In the genomic region with DNA sequence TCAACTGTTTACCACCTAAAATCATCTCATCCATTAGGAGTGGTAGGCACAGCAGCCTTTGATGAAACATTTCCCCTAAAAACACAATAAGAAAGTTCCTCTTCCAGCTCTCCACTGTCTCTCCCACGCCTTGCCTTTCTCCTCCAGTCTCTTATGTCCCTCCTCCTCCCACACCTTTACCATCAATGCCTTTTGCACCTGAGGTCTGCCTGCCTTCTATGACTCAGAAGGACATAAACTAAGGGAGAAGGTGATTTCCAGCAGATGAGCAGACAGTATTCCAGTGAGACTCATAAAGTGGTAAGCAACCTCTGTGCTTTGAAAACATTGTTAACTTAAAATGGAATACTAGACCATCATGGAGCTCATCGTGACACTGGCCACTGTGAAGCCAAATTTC, we compare ENCODE assay signal across 1 cellular context.
TF ChIP-seq lines count a peak whose summit lies in the region.

No MANE protein-coding gene starts in this region.

TF ChIP-seq in GM23338, 12 proteins besides CTCF, POLR2A, EP300 and RAD21:
- TF ChIP-seq STAT1 (IDR thresholded peaks at IDR 0.05; ENCODE audit: unreplicated experiment) = no peak
- no peak for TF ChIP-seq JUNB (IDR thresholded peaks at IDR 0.05; ENCODE audit: unreplicated experiment)
- TF ChIP-seq NANOG (IDR thresholded peaks at IDR 0.05; ENCODE audit: borderline replicate concordance) = no peak
- TF ChIP-seq ZNF331 (CRISPR knock-in tag; IDR thresholded peaks at IDR 0.05; ENCODE audit: low read depth) = no peak
- TF ChIP-seq, protein P1, sequence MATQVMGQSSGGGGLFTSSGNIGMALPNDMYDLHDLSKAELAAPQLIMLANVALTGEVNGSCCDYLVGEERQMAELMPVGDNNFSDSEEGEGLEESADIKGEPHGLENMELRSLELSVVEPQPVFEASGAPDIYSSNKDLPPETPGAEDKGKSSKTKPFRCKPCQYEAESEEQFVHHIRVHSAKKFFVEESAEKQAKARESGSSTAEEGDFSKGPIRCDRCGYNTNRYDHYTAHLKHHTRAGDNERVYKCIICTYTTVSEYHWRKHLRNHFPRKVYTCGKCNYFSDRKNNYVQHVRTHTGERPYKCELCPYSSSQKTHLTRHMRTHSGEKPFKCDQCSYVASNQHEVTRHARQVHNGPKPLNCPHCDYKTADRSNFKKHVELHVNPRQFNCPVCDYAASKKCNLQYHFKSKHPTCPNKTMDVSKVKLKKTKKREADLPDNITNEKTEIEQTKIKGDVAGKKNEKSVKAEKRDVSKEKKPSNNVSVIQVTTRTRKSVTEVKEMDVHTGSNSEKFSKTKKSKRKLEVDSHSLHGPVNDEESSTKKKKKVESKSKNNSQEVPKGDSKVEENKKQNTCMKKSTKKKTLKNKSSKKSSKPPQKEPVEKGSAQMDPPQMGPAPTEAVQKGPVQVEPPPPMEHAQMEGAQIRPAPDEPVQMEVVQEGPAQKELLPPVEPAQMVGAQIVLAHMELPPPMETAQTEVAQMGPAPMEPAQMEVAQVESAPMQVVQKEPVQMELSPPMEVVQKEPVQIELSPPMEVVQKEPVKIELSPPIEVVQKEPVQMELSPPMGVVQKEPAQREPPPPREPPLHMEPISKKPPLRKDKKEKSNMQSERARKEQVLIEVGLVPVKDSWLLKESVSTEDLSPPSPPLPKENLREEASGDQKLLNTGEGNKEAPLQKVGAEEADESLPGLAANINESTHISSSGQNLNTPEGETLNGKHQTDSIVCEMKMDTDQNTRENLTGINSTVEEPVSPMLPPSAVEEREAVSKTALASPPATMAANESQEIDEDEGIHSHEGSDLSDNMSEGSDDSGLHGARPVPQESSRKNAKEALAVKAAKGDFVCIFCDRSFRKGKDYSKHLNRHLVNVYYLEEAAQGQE (IDR thresholded peaks at IDR 0.05; ENCODE audit: unreplicated experiment) = no peak
- TF ChIP-seq ZNF114 (CRISPR knock-in tag; IDR thresholded peaks at IDR 0.05) = no peak
- TF ChIP-seq, protein P2, sequence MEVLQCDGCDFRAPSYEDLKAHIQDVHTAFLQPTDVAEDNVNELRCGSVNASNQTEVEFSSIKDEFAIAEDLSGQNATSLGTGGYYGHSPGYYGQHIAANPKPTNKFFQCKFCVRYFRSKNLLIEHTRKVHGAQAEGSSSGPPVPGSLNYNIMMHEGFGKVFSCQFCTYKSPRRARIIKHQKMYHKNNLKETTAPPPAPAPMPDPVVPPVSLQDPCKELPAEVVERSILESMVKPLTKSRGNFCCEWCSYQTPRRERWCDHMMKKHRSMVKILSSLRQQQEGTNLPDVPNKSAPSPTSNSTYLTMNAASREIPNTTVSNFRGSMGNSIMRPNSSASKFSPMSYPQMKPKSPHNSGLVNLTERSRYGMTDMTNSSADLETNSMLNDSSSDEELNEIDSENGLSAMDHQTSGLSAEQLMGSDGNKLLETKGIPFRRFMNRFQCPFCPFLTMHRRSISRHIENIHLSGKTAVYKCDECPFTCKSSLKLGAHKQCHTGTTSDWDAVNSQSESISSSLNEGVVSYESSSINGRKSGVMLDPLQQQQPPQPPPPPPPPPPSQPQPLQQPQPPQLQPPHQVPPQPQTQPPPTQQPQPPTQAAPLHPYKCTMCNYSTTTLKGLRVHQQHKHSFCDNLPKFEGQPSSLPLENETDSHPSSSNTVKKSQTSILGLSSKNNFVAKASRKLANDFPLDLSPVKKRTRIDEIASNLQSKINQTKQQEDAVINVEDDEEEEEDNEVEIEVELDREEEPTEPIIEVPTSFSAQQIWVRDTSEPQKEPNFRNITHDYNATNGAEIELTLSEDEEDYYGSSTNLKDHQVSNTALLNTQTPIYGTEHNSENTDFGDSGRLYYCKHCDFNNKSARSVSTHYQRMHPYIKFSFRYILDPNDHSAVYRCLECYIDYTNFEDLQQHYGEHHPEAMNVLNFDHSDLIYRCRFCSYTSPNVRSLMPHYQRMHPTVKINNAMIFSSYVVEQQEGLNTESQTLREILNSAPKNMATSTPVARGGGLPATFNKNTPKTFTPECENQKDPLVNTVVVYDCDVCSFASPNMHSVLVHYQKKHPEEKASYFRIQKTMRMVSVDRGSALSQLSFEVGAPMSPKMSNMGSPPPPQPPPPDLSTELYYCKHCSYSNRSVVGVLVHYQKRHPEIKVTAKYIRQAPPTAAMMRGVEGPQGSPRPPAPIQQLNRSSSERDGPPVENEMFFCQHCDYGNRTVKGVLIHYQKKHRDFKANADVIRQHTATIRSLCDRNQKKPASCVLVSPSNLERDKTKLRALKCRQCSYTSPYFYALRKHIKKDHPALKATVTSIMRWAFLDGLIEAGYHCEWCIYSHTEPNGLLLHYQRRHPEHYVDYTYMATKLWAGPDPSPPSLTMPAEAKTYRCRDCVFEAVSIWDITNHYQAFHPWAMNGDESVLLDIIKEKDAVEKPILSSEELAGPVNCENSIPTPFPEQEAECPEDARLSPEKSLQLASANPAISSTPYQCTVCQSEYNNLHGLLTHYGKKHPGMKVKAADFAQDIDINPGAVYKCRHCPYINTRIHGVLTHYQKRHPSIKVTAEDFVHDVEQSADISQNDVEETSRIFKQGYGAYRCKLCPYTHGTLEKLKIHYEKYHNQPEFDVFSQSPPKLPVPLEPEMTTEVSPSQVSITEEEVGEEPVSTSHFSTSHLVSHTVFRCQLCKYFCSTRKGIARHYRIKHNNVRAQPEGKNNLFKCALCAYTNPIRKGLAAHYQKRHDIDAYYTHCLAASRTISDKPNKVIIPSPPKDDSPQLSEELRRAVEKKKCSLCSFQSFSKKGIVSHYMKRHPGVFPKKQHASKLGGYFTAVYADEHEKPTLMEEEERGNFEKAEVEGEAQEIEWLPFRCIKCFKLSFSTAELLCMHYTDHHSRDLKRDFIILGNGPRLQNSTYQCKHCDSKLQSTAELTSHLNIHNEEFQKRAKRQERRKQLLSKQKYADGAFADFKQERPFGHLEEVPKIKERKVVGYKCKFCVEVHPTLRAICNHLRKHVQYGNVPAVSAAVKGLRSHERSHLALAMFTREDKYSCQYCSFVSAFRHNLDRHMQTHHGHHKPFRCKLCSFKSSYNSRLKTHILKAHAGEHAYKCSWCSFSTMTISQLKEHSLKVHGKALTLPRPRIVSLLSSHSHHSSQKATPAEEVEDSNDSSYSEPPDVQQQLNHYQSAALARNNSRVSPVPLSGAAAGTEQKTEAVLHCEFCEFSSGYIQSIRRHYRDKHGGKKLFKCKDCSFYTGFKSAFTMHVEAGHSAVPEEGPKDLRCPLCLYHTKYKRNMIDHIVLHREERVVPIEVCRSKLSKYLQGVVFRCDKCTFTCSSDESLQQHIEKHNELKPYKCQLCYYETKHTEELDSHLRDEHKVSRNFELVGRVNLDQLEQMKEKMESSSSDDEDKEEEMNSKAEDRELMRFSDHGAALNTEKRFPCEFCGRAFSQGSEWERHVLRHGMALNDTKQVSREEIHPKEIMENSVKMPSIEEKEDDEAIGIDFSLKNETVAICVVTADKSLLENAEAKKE (CRISPR knock-in tag; IDR thresholded peaks at IDR 0.05) = no peak
- TF ChIP-seq EZH2 (IDR thresholded peaks at IDR 0.05; ENCODE audit: low read depth, unreplicated experiment) = no peak
